In the genomic region with DNA sequence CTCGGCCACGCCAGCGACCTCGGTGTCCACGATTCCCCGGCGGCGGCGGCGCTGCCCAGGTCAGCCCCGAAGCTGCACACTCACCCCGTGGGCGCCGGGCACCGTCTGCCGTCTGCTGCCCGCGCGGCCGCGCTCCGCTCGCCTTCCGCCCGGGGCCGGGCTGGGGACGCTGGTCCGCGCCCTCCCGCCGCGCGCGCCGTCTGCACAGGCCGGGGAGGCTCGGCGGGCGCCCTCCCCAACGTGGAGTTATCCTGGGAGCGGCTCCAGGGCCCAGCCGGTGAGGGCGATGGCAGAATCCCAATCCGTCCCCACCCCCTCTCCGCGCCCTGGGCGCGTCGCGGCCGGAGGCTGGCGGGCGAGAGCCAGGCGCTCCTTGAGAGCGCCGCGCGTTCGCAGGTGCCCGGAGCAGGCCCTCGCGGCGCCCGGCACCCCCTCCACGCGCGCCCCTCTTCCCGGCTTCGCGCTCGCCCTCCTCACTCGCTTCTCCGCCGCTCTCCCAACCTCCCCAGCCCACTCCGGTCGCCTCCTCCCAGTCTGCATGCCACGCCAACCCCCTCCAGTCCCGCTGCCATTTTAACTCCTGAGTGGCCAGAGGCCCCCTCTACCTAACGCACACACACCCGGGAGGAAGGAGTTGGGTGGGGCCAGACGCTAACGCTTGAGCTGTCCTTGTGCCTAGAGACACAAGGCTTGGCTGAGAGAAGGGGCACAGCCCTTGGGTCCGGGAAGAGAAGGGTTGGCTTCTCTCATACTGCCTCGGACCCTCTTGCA, we compare ENCODE assay signal across 8 cellular contexts. TPM values are rescaled to one million over a fixed set of nuclear protein-coding genes. Genes with fewer than 3 reads are reported as not detected.
DNase-seq lines count a peak whose midpoint lies in the region; ATAC-seq and TF ChIP-seq lines count a peak whose summit lies in the region.

LRRN2 (minus strand) TSS at position 503 of the 771 bp plus-strand sequence. CDS start 65,746 bp downstream, outside the sequence.

- TF ChIP-seq CTCF in breast epithelium (IDR thresholded peaks at IDR 0.05) (no peak), lower lobe of right lung (IDR thresholded peaks at IDR 0.05) (no peak), GM10266 (IDR thresholded peaks at IDR 0.05; ENCODE audit: control insufficient read depth, insufficient read depth, low read depth, missing control alignments) (no peak)

- H3K27ac ChIP-seq in breast epithelium (peak within 1 kb of the TSS; percentile 48 to 52), lower lobe of right lung (no peak within 1 kb of the TSS), thymus (ENCODE audit: low read depth) (no peak within 1 kb of the TSS)

- no peak for TF ChIP-seq POLR2A in breast epithelium (IDR thresholded peaks at IDR 0.05)

- peaks cover 4 to 6% of the 10 kb centered on the region in 2 donors for H3K4me1 ChIP-seq in breast epithelium
- no peaks in the 10 kb centered on the region for H3K4me1 ChIP-seq in lower lobe of right lung
- peaks cover 9% of the 10 kb centered on the region for H3K4me1 ChIP-seq in thymus (ENCODE audit: control insufficient read depth, insufficient read depth, low read length)

- peak; percentile 47 to 59 for ATAC-seq in lower lobe of right lung

- peak; percentile 60 for DNase-seq in 8988T
- peak in 60 of 76 experiments; percentile 12 to 72 (median 46) for DNase-seq in HUDEP-2 (lab: John Stamatoyannopoulos, UW; ENCODE audit: unreplicated experiment in 76 of 76)
- DNase-seq in breast epithelium (ENCODE audit: low spot score in 2 of 2) = no peak
- no peak for DNase-seq in lower lobe of right lung
- no peak for DNase-seq in GM10266 (ENCODE audit: extremely low spot score)
- no peak for DNase-seq in activated CD4-positive, alpha-beta T cell treated with anti-CD3 and anti-CD28 coated beads for 1 hour
- no peak for DNase-seq in HT-29 (ENCODE audit: low spot score)

- peak within 1 kb of the TSS; percentile 38 to 82 (median 64) for H3K4me3 ChIP-seq in breast epithelium
- peak within 1 kb of the TSS; percentile 49 for H3K4me3 ChIP-seq in lower lobe of right lung
- peak within 1 kb of the TSS; percentile 53 for H3K4me3 ChIP-seq in thymus (ENCODE audit: low read length)

- WGBS in thymus = 3% methylated on average over 84 of the region's 84 CpGs

- H3K9me3 ChIP-seq in breast epithelium = no peaks in the 10 kb centered on the region
- H3K9me3 ChIP-seq in lower lobe of right lung = no peaks in the 10 kb centered on the region
- H3K9me3 ChIP-seq in thymus (ENCODE audit: control insufficient read depth) = no peaks in the 10 kb centered on the region

- intact Hi-C loops in breast epithelium (cut with DNase I; ENCODE audit: low total_unique reads) = no loop called here
- intact Hi-C loops in lower lobe of right lung (cut with DNase I) = no loop called here

- H3K36me3 ChIP-seq in breast epithelium = no peaks in the 10 kb centered on the region
- no peaks in the 10 kb centered on the region for H3K36me3 ChIP-seq in lower lobe of right lung
- no peaks in the 10 kb centered on the region for H3K36me3 ChIP-seq in thymus (ENCODE audit: control insufficient read depth, insufficient read depth)

- H3K27me3 ChIP-seq in breast epithelium (no peaks in the 10 kb centered on the region), lower lobe of right lung (ENCODE audit: low read depth) (peaks cover 33% of the 10 kb centered on the region), thymus (ENCODE audit: control insufficient read depth, insufficient read depth) (no peaks in the 10 kb centered on the region)

RNA-seq across cellular contexts. Expression of gene LRRN2, which starts in this region (rescaled TPM):
- total RNA-seq in breast epithelium (1 to 10 TPM in 2 of 3 donors, under 1 TPM in 1; 0.32 to 2.5 (median 2.0) TPM), lower lobe of right lung (2.5 TPM)
- polyA plus RNA-seq in thymus = 3.0 TPM
- 0.05 TPM in 1 of 2 replicates, not detected in the other for total RNA-seq in HT-29 (2014; rRNA removed; shearing (Covaris generic))

Comparison
In these comparisons a context has a peak if more than half of its experiments do, and no peak if none do; other contexts are left out.
1. DNase-seq: peak in 8988T (single experiment) and HUDEP-2 (60 of 76); none in breast epithelium (0 of 2), lower lobe of right lung (single experiment), GM10266 (single experiment), activated CD4-positive, alpha-beta T cell treated with anti-CD3 and anti-CD28 coated beads for 1 hour (single experiment) and HT-29 (single experiment).
2. H3K27ac ChIP-seq: peak in breast epithelium (2 of 2); none in lower lobe of right lung (single experiment) and thymus (single experiment).
3. Peak in every context shown above with its lines, with median percentiles within 50 percentile points of each other: H3K4me3 ChIP-seq.